Comparison of ENCODE assay signal across 8 cellular contexts in the genomic region with DNA sequence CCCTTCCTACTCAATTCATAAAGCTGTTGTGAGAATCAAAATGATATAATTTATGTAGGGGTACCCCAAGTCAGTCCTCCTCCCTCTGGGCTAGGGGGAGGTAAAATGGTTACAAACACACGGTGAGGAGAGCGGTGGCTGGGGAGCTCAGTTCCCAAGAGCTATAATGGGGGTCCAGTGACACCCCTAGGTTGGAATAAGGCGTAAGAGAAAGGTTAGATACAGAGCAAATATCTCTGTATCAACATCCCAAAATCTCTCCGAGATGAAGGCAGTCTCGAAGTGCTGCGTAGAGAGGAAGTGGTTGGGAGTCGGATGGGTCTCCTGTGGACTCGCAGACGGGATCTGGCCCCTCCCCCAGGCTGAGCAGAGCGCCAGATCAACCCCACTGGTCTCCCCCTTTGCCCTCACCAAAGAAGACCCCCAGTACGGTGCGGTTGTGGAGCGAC. TPM values are rescaled to one million over a fixed set of nuclear protein-coding genes. Genes with fewer than 3 reads are reported as not detected.
DNase-seq lines count a peak whose midpoint lies in the region; ATAC-seq, FAIRE-seq and TF ChIP-seq lines count a peak whose summit lies in the region.
"Had no signal": no experiment of that assay in that cellular context is flagged by ENCODE, and none has a peak within 500 bp of the region (broad histone marks: within the 10 kb centered on the region; RNA-seq: fewer than 3 reads in every experiment).

No MANE protein-coding gene starts in this region.

- no peak overlapping the region for H3K14ac ChIP-seq in H1 (ENCODE audit: insufficient read length)

- H2BK12ac ChIP-seq in H1 (ENCODE audit: low read depth, low read length) = no peak overlapping the region

- H4K20me1 ChIP-seq in H1 (replicated peaks in 1 of 2; ENCODE audit: control insufficient read depth in 1 of 2, insufficient read depth in 2 of 2, low read length in 2 of 2) = peaks cover 21 to 43% of the 10 kb centered on the region in 2 experiments
- no peaks in the 10 kb centered on the region for H4K20me1 ChIP-seq in osteoblast (ENCODE audit: insufficient read depth, low read length)

- H2AK5ac ChIP-seq in H1 (ENCODE audit: low read depth, low read length) = no peak overlapping the region

- peaks cover 21% of the 10 kb centered on the region for H3K27me3 ChIP-seq in Panc1 (ENCODE audit: control insufficient read depth, insufficient read depth, low read length)
- peaks cover 76 to 84% (median 81%) of the 10 kb centered on the region in 4 experiments for H3K27me3 ChIP-seq in H1 (replicated peaks in 1 of 4; ENCODE audit: control insufficient read depth in 3 of 4, extremely low read depth in 1 of 4, insufficient read depth in 3 of 4, low read length in 3 of 4)
- H3K27me3 ChIP-seq in osteoblast (ENCODE audit: insufficient read depth, low read length) = peaks cover 85% of the 10 kb centered on the region

- no peak overlapping the region for H4K5ac ChIP-seq in H1 (ENCODE audit: insufficient read length, low read depth, low read length)

- TF ChIP-seq CTCF in Panc1 (IDR thresholded peaks at IDR 0.05) = no peak
- no peak for TF ChIP-seq CTCF in H1 (IDR thresholded peaks at IDR 0.05; ENCODE audit: control extremely low read depth in 1 of 3, insufficient read depth in 1 of 3, low read depth in 1 of 3, low read length in 3 of 3)
- TF ChIP-seq CTCF in osteoblast (IDR thresholded peaks at IDR 0.05; ENCODE audit: extremely low read depth, low read depth, low read length) = no peak

- H3K4ac ChIP-seq in H1 (replicated peaks; ENCODE audit: insufficient read length, low read depth, low read length) = no peak overlapping the region

- 6% methylated on average over 13 of the region's 13 CpGs; no CpG with 5 or more reads in 1 of the 2 experiments for WGBS in H1 (ENCODE audit: extremely low coverage in 1 of 2, insufficient coverage in 1 of 2, insufficient read length in 1 of 2, insufficient replicate concordance in 2 of 2, low coverage in 1 of 2, low lambda C conversion rate in 2 of 2, missing lambda C conversion rate in 1 of 2), 2 experiments

- H3K27ac ChIP-seq in Panc1 (ENCODE audit: low read length) (no peak overlapping the region), H1 (ENCODE audit: low read depth, low read length) (no peak overlapping the region), osteoblast (ENCODE audit: low read depth, low read length) (no peak overlapping the region)

- H4K91ac ChIP-seq in H1 (replicated peaks; ENCODE audit: insufficient read length, low read length) = no peak overlapping the region

- H3K56ac ChIP-seq in H1 (replicated peaks; ENCODE audit: insufficient read length, low read depth, low read length) = no peak overlapping the region

- intact Hi-C loops in Panc1 (cut with micrococcal nuclease; ENCODE audit: unreplicated experiment) = no loop called here

- BruUV-seq in Panc1 (replicated peaks; lab: Mats Ljungman, UMichigan) = no TSS peak

- H3K4me1 ChIP-seq in ES-I3 (ENCODE audit: insufficient read depth, low read length) = peaks cover 15% of the 10 kb centered on the region
- H3K4me1 ChIP-seq in Panc1 (ENCODE audit: control insufficient read depth, insufficient read depth, low read length) = peaks cover 14% of the 10 kb centered on the region
- peaks cover 0 to 31% (median 23%) of the 10 kb centered on the region in 4 experiments; a peak in 6 of 7 replicates for H3K4me1 ChIP-seq in H1 (replicated peaks in 1 of 4; ENCODE audit: control insufficient read depth in 3 of 4, insufficient read depth in 4 of 4, low read length in 3 of 4)
- no peaks in the 10 kb centered on the region for H3K4me1 ChIP-seq in osteoblast (ENCODE audit: insufficient read depth, low read length)

- H3K9ac ChIP-seq in ES-I3 (ENCODE audit: low read depth, low read length) (peak overlapping the region; percentile 39), H1 (replicated peaks in 1 of 4; ENCODE audit: extremely low read depth in 1 of 4, low read depth in 3 of 4, low read length in 3 of 4) (no peak overlapping the region)

- H3K23me2 ChIP-seq in H1 (ENCODE audit: low read depth, low read length) = peaks cover 6% of the 10 kb centered on the region; the same call in 1 of the 2 replicates

- POLR2A ChIA-PET in Panc1 (lab: Charles Lee) (no interaction called here), H1 (lab: Charles Lee; ENCODE audit: partially characterized antibody) (no interaction called here)

- H3K18ac ChIP-seq in H1 (ENCODE audit: extremely low read depth, low read length) = peak overlapping the region; percentile 48; the same call in 1 of the 2 replicates

- H2BK5ac ChIP-seq in H1 (ENCODE audit: low read depth, low read length) = no peak overlapping the region

- no peak for DNase-seq in Panc1 (ENCODE audit: low read depth, low spot score)
- DNase-seq in H1 (ENCODE audit: low read depth in 1 of 2, low spot score in 2 of 2) = no peak
- peak; percentile 85 for DNase-seq in osteoblast (ENCODE audit: insufficient read length, low spot score, missing footprints)
- DNase-seq in G401 (ENCODE audit: low spot score) = no peak
- no peak for DNase-seq in KG1 (lab: John Stamatoyannopoulos, UW)

- ATAC-seq in Panc1 (peak; percentile 29), GM21360 (IDR thresholded peaks at IDR 0.05; ENCODE audit: unreplicated experiment) (no peak)

- no peak overlapping the region for H2BK15ac ChIP-seq in H1 (ENCODE audit: low read length)

- H2BK20ac ChIP-seq in H1 (ENCODE audit: low read length) = 0 out of 2 replicates have a peak overlapping the region, but pooled peaks have one; percentile 80

- in situ Hi-C loops in Panc1 (cut with HindIII; ENCODE audit: low pct_unique_long_range_greater_than_20kb, low sequenced_read_pairs) (no loop called here), G401 (cut with HindIII; ENCODE audit: low sequenced_read_pairs) (no loop called here)

- peak overlapping the region; percentile 74; the same call in 1 of the 2 replicates for H4K8ac ChIP-seq in H1 (ENCODE audit: extremely low read depth, insufficient read depth, low read length)

- TF ChIP-seq EP300 in H1 (IDR thresholded peaks at IDR 0.05; ENCODE audit: borderline replicate concordance in 1 of 2, low read depth in 2 of 2, low read length in 2 of 2) = no peak

- TF ChIP-seq POLR2A in H1 (IDR thresholded peaks at IDR 0.05; ENCODE audit: control extremely low read depth in 1 of 2, low read depth in 2 of 2, low read length in 2 of 2) = no peak

- H3K23ac ChIP-seq in H1 (ENCODE audit: insufficient read length) = no peak overlapping the region

- H3K79me2 ChIP-seq in H1 (ENCODE audit: control insufficient read depth in 1 of 2, insufficient read depth in 2 of 2, low read length in 2 of 2) (no peaks in the 10 kb centered on the region), osteoblast (ENCODE audit: insufficient read depth, low read length) (no peaks in the 10 kb centered on the region)

- no peaks in the 10 kb centered on the region for H3K79me1 ChIP-seq in H1 (ENCODE audit: low read depth, low read length)

- no peak overlapping the region for H2AFZ ChIP-seq in H1 (ENCODE audit: low read length)
- H2AFZ ChIP-seq in osteoblast (ENCODE audit: low read length) = no peak overlapping the region

- CTCF ChIA-PET in Panc1 (lab: Charles Lee) (no interaction called here), H1 (lab: Charles Lee; ENCODE audit: partially characterized antibody) (interaction anchor here (0.5 to 5.5 kb wide), 5 partner anchors 13 to 76 kb away, joined by 3 to 45 read pairs (median 6); a partner anchor contains a TSS)

- H3K9me3 ChIP-seq in ES-I3 (ENCODE audit: control insufficient read depth, insufficient read depth, low read length) (no peaks in the 10 kb centered on the region), Panc1 (ENCODE audit: control insufficient read depth, insufficient read depth, low read depth, low read length) (no peaks in the 10 kb centered on the region), H1 (ENCODE audit: insufficient read depth in 2 of 2, low read depth in 1 of 2, low read length in 1 of 2) (no peaks in the 10 kb centered on the region; a peak in 1 of 4 replicates), osteoblast (ENCODE audit: low read depth, low read length) (no peaks in the 10 kb centered on the region)

- no peaks in the 10 kb centered on the region for H3K36me3 ChIP-seq in ES-I3 (ENCODE audit: insufficient read depth, low read length)
- H3K36me3 ChIP-seq in Panc1 (ENCODE audit: control insufficient read depth, insufficient read depth, low read length) = no peaks in the 10 kb centered on the region
- H3K36me3 ChIP-seq in H1 (ENCODE audit: control insufficient read depth in 2 of 4, insufficient read depth in 4 of 4, low read length in 3 of 4) = peaks cover 0 to 7% (median 0%) of the 10 kb centered on the region in 4 experiments; a peak in 1 of 8 replicates
- no peaks in the 10 kb centered on the region for H3K36me3 ChIP-seq in osteoblast (ENCODE audit: insufficient read depth, low read length)

- H2BK120ac ChIP-seq in H1 (replicated peaks; ENCODE audit: low read depth, low read length) = no peak overlapping the region

- H3K4me2 ChIP-seq in H1 (ENCODE audit: insufficient read depth in 1 of 2, low read depth in 2 of 2, low read length in 2 of 2) = peak overlapping the region; percentile 84 to 85
- no peak overlapping the region for H3K4me2 ChIP-seq in osteoblast (ENCODE audit: insufficient read depth, low read length)

- no peak for FAIRE-seq in H1 (lab: Jason Lieb, UNC)

- H3K4me3 ChIP-seq in Panc1 (ENCODE audit: low read depth in 2 of 2, low read length in 2 of 2) (peak overlapping the region; percentile 24 to 31), H1 (ENCODE audit: extremely low read depth in 1 of 4, insufficient read depth in 2 of 4, low read depth in 3 of 4, low read length in 4 of 4) (peak overlapping the region; percentile 4 to 57 (median 25); a peak in 7 of 8 replicates), osteoblast (ENCODE audit: insufficient read depth, low read length) (no peak overlapping the region)

- TF ChIP-seq RAD21 in H1 (IDR thresholded peaks at IDR 0.05 in 1 of 2, conservative IDR thresholded peaks at IDR 0.05 in 1 of 2; ENCODE audit: low read depth in 2 of 2, low read length in 2 of 2) = no peak

RNA-seq across cellular contexts. Expression of a gene that starts 1.8 kb away (rescaled TPM):
- total RNA-seq in Panc1 (2021; ENCODE audit: unreplicated experiment) (0.08 TPM), osteoblast (under 0.01 TPM in 1 of 2 replicates, not detected in the other)
- polyA plus RNA-seq in Panc1 (2012; ENCODE audit: insufficient read length) = 0.06 TPM
- total RNA-seq in H1 (2021; fragmentation: NEBNext Ultra II Directional; extraction: Animal tissue kit (Norgen Biotek cat#: 25700)) = not detected in 2 replicates
- 0.08 and 0.31 TPM in 2 replicates for polyA plus RNA-seq in H1 (2011; rRNA removed)
- 0.03 TPM for polyA plus RNA-seq in H1 (2011; cell fraction: cytosol; rRNA removed)
- 0.30 TPM for polyA plus RNA-seq in H1 (2011; cell fraction: nucleus; rRNA removed)
- 0.04 to 0.16 TPM (median 0.08 TPM) in 3 of 4 replicates, not detected in the other for polyA plus RNA-seq in H1 (2012, experiment 1 of 2)
- polyA plus RNA-seq in H1 (2012, experiment 2 of 2) = 0.07 TPM
- 0.18 TPM for polyA plus RNA-seq in H1 (2013, experiment 1 of 2)
- 0.02 TPM for polyA plus RNA-seq in H1 (2013, experiment 2 of 2)
- polyA minus RNA-seq in H1 (2011; rRNA and poly(A)+ RNA removed) = 0.02 and 0.09 TPM in 2 replicates
- polyA minus RNA-seq in H1 (2011; cell fraction: cytosol; rRNA and poly(A)+ RNA removed) = not detected
- 0.10 TPM for polyA minus RNA-seq in H1 (2011; cell fraction: nucleus; rRNA and poly(A)+ RNA removed)
- total RNA-seq in G401 (2014; rRNA removed; shearing (Covaris generic)) = not detected in 2 replicates
- total RNA-seq: pulmonary artery endothelial cell had no signal

RNA-seq across cellular contexts. Expression of a gene that starts 2.0 kb away (rescaled TPM):
- total RNA-seq in Panc1 (2021; ENCODE audit: unreplicated experiment) (not detected), osteoblast (not detected in 2 replicates)
- polyA plus RNA-seq in Panc1 (2012; ENCODE audit: insufficient read length) = not detected
- not detected in 2 replicates for total RNA-seq in H1 (2021; fragmentation: NEBNext Ultra II Directional; extraction: Animal tissue kit (Norgen Biotek cat#: 25700))
- polyA plus RNA-seq in H1 (2011; rRNA removed) = 0.05 TPM in 1 of 2 replicates, not detected in the other
- not detected for polyA plus RNA-seq in H1 (2011; cell fraction: cytosol; rRNA removed)
- polyA plus RNA-seq in H1 (2011; cell fraction: nucleus; rRNA removed) = not detected
- not detected in 4 replicates for polyA plus RNA-seq in H1 (2012, experiment 1 of 2)
- polyA plus RNA-seq in H1 (2012, experiment 2 of 2) = not detected
- polyA plus RNA-seq in H1 (2013, experiment 1 of 2) = not detected
- not detected for polyA plus RNA-seq in H1 (2013, experiment 2 of 2)
- not detected in 2 replicates for polyA minus RNA-seq in H1 (2011; rRNA and poly(A)+ RNA removed)
- not detected for polyA minus RNA-seq in H1 (2011; cell fraction: cytosol; rRNA and poly(A)+ RNA removed)
- polyA minus RNA-seq in H1 (2011; cell fraction: nucleus; rRNA and poly(A)+ RNA removed) = not detected
- total RNA-seq in G401 (2014; rRNA removed; shearing (Covaris generic)) = not detected in 2 replicates
- total RNA-seq: pulmonary artery endothelial cell had no signal

RNA-seq across cellular contexts. Expression of a gene that starts 17.5 kb away (rescaled TPM):
- total RNA-seq in Panc1 (2021; ENCODE audit: unreplicated experiment) (not detected), osteoblast (0.29 and 0.36 TPM in 2 replicates)
- not detected for polyA plus RNA-seq in Panc1 (2012; ENCODE audit: insufficient read length)
- not detected in 2 replicates for total RNA-seq in H1 (2021; fragmentation: NEBNext Ultra II Directional; extraction: Animal tissue kit (Norgen Biotek cat#: 25700))
- 0.18 and 0.24 TPM in 2 replicates for polyA plus RNA-seq in H1 (2011; rRNA removed)
- polyA plus RNA-seq in H1 (2011; cell fraction: cytosol; rRNA removed) = 0.09 TPM
- 0.81 TPM for polyA plus RNA-seq in H1 (2011; cell fraction: nucleus; rRNA removed)
- polyA plus RNA-seq in H1 (2012, experiment 1 of 2) = 0.16 to 0.34 TPM in 2 of 4 replicates, not detected in the others
- polyA plus RNA-seq in H1 (2012, experiment 2 of 2) = not detected
- not detected for polyA plus RNA-seq in H1 (2013, experiment 1 of 2)
- polyA plus RNA-seq in H1 (2013, experiment 2 of 2) = 0.17 TPM
- 0.57 and 0.66 TPM in 2 replicates for polyA minus RNA-seq in H1 (2011; rRNA and poly(A)+ RNA removed)
- not detected for polyA minus RNA-seq in H1 (2011; cell fraction: cytosol; rRNA and poly(A)+ RNA removed)
- 0.30 TPM for polyA minus RNA-seq in H1 (2011; cell fraction: nucleus; rRNA and poly(A)+ RNA removed)
- not detected in 2 replicates for total RNA-seq in G401 (2014; rRNA removed; shearing (Covaris generic))
- total RNA-seq: pulmonary artery endothelial cell had no signal

RNA-seq across cellular contexts. Expression of a gene that starts 17.6 kb away (rescaled TPM):
- total RNA-seq in Panc1 (2021; ENCODE audit: unreplicated experiment) (0.31 TPM), osteoblast (under 0.01 and 0.29 TPM in 2 replicates)
- 1.4 TPM for polyA plus RNA-seq in Panc1 (2012; ENCODE audit: insufficient read length)
- total RNA-seq in H1 (2021; fragmentation: NEBNext Ultra II Directional; extraction: Animal tissue kit (Norgen Biotek cat#: 25700)) = 0.84 and 0.96 TPM in 2 replicates
- 1.4 and 2.0 TPM in 2 replicates for polyA plus RNA-seq in H1 (2011; rRNA removed)
- 0.90 TPM for polyA plus RNA-seq in H1 (2011; cell fraction: cytosol; rRNA removed)
- polyA plus RNA-seq in H1 (2011; cell fraction: nucleus; rRNA removed) = 6.1 TPM
- 0.99 to 2.2 TPM (median 1.7 TPM) in 4 replicates for polyA plus RNA-seq in H1 (2012, experiment 1 of 2)
- 0.47 TPM for polyA plus RNA-seq in H1 (2012, experiment 2 of 2)
- 0.57 TPM for polyA plus RNA-seq in H1 (2013, experiment 1 of 2)
- polyA plus RNA-seq in H1 (2013, experiment 2 of 2) = 0.50 TPM
- polyA minus RNA-seq in H1 (2011; rRNA and poly(A)+ RNA removed) = 0.88 and 2.2 TPM in 2 replicates
- 1.2 TPM for polyA minus RNA-seq in H1 (2011; cell fraction: cytosol; rRNA and poly(A)+ RNA removed)
- 2.3 TPM for polyA minus RNA-seq in H1 (2011; cell fraction: nucleus; rRNA and poly(A)+ RNA removed)
- not detected in 2 replicates for total RNA-seq in G401 (2014; rRNA removed; shearing (Covaris generic))
- total RNA-seq: pulmonary artery endothelial cell had no signal
